In genomic region chr17:82674656-82675475, GRCh38 we compare ENCODE assay signal across 21 cellular contexts. TPM values are rescaled to one million over a fixed set of nuclear protein-coding genes. Genes with fewer than 3 reads are reported as not detected.
DNase-seq lines count a peak whose midpoint lies in the region; ATAC-seq and TF ChIP-seq lines count a peak whose summit lies in the region.
"Had no signal": no experiment of that assay in that cellular context is flagged by ENCODE, and none has a peak within 500 bp of the region (broad histone marks: within the 10 kb centered on the region; RNA-seq: fewer than 3 reads in every experiment).

No MANE protein-coding gene starts in this region.

- DNase-seq in RWPE2 (ENCODE audit: low spot score) (peak; percentile 30), colonic mucosa (peak; percentile 52), left colon (peak in 1 of 2 donors; percentile 50), sciatic nerve (ENCODE audit: low spot score) (no peak), HEK293T (ENCODE audit: extremely low spot score) (no peak), SK-N-SH (no peak)
- DNase-seq: activated CD4-positive, alpha-beta memory T cell treated with anti-CD3 and anti-CD28 coated beads, Interleukin-2, amount 10 ng/mL, durations not matched to agents 7 days and 5 days; activated naive CD8-positive, alpha-beta T cell treated with anti-CD3 and anti-CD28 coated beads, Interleukin-2, amount 50 U/mL, for 24 hours; activated T-cell treated with anti-CD3 and anti-CD28 coated beads, Interleukin-2, amount 50 U/mL, for 72 hours; DMS153; foreskin fibroblast; H7; MG63; NCI-H1930; NCI-H526 treated with DMSO at 0.1 percent for 48 hours; small intestine; T-cell; tibial artery; WERI-Rb-1 had no signal

- TF ChIP-seq CTCF in RWPE2 (IDR thresholded peaks at IDR 0.05; ENCODE audit: poor library complexity, severe bottlenecking) (no peak), colonic mucosa (IDR thresholded peaks at IDR 0.05) (no peak), SK-N-SH (IDR thresholded peaks at IDR 0.05) (no peak)

- intact Hi-C loops in colonic mucosa (cut with DNase I) (no loop called here), left colon (cut with DNase I, micrococcal nuclease) (no loop called here), sciatic nerve (cut with DNase I) (no loop called here)

- 84% methylated on average over 20 of the region's 20 CpGs for WGBS in SK-N-SH (ENCODE audit: low lambda C conversion rate)

- CTCF ChIA-PET in HEK293T (lab: Yijun Ruan, JAX): no interaction called here
- CTCF ChIA-PET in SK-N-SH (lab: Yijun Ruan, JAX): interaction anchor here (0.8 to 0.9 kb wide), 2 partner anchors 100 kb away, joined by 3 read pairs; no protein-coding TSS in a partner anchor

- no peak overlapping the region for H3K27ac ChIP-seq in RWPE2 (ENCODE audit: poor library complexity, severe bottlenecking)
- H3K27ac ChIP-seq in colonic mucosa: no peak overlapping the region
- H3K27ac ChIP-seq in SK-N-SH (ENCODE audit: low read depth in 2 of 2, low read length in 1 of 2): no peak overlapping the region
- H3K27ac ChIP-seq: BLaER1 treated with 17β-estradiol and CSF1 and Interleukin-3, amounts not matched to agents 10 nM and 100 nM; tibial artery; WERI-Rb-1 had no signal

- POLR2A ChIA-PET in HEK293T (lab: Yijun Ruan, JAX) (no interaction called here), SK-N-SH (lab: Yijun Ruan, JAX) (no interaction called here)

- H3F3A ChIP-seq in SK-N-SH (replicated peaks; ENCODE audit: insufficient read depth): peaks cover 4% of the 10 kb centered on the region

- TF ChIP-seq EP300 in SK-N-SH (IDR thresholded peaks at IDR 0.05; ENCODE audit: borderline replicate concordance in 1 of 2, low read depth in 1 of 2, low read length in 1 of 2): no peak

- no peak for ATAC-seq in RWPE2 (ENCODE audit: low read depth)
- peak; percentile 50 for ATAC-seq in left colon
- ATAC-seq in sciatic nerve: peak; percentile 55
- ATAC-seq in HG03039 (IDR thresholded peaks at IDR 0.05; ENCODE audit: unreplicated experiment): no peak
- ATAC-seq: activated naive CD8-positive, alpha-beta T cell treated with anti-CD3 and anti-CD28 coated beads, Interleukin-2, amount 50 U/mL, for 24 hours; activated T-cell treated with anti-CD3 and anti-CD28 coated beads, Interleukin-2, amount 50 U/mL, for 72 hours; T-cell had no signal

- H3K4me2 ChIP-seq in SK-N-SH: no peak overlapping the region

- no peaks in the 10 kb centered on the region for H3K79me2 ChIP-seq in SK-N-SH (ENCODE audit: insufficient read depth)

- peak overlapping the region in 1 of 2 donors; percentile 40 for H3K9ac ChIP-seq in colonic mucosa (ENCODE audit: low read depth in 2 of 2, low read length in 2 of 2)
- no peak overlapping the region for H3K9ac ChIP-seq in SK-N-SH
- H3K9ac ChIP-seq: BLaER1 treated with 17β-estradiol and CSF1 and Interleukin-3, amounts not matched to agents 10 nM and 100 nM had no signal

- H3K4me3 ChIP-seq in RWPE2 (ENCODE audit: severe bottlenecking): no peak overlapping the region
- H3K4me3 ChIP-seq in colonic mucosa: no peak overlapping the region
- H3K4me3 ChIP-seq in SK-N-SH (ENCODE audit: low read depth in 2 of 2, low read length in 1 of 2): no peak overlapping the region
- H3K4me3 ChIP-seq: BLaER1 treated with 17β-estradiol and CSF1 and Interleukin-3, amounts not matched to agents 10 nM and 100 nM; MG63; tibial artery had no signal

- H2AFZ ChIP-seq in SK-N-SH (ENCODE audit: low read depth): no peak overlapping the region

- TF ChIP-seq RAD21 in SK-N-SH (IDR thresholded peaks at IDR 0.05; ENCODE audit: low read length): no peak

- H3K4me1 ChIP-seq in RWPE2 (ENCODE audit: insufficient read depth, poor library complexity, severe bottlenecking) (no peaks in the 10 kb centered on the region), colonic mucosa (no peaks in the 10 kb centered on the region), SK-N-SH (ENCODE audit: control insufficient read depth in 1 of 2, insufficient read depth in 2 of 2, low read depth in 1 of 2, low read length in 1 of 2) (no peaks in the 10 kb centered on the region)

- H3K27me3 ChIP-seq in RWPE2 (ENCODE audit: insufficient read depth, poor library complexity, severe bottlenecking) (no peaks in the 10 kb centered on the region), colonic mucosa (no peaks in the 10 kb centered on the region), SK-N-SH (ENCODE audit: insufficient read depth) (no peaks in the 10 kb centered on the region)
- H3K27me3 ChIP-seq: BLaER1 treated with 17β-estradiol and CSF1 and Interleukin-3, amounts not matched to agents 10 nM and 100 nM; MG63; tibial artery had no signal

- H3K9me2 ChIP-seq in SK-N-SH: no peaks in the 10 kb centered on the region

- no peaks in the 10 kb centered on the region for H3K9me3 ChIP-seq in RWPE2 (ENCODE audit: severe bottlenecking)
- no peaks in the 10 kb centered on the region for H3K9me3 ChIP-seq in colonic mucosa
- H3K9me3 ChIP-seq in SK-N-SH: no peaks in the 10 kb centered on the region
- H3K9me3 ChIP-seq: BLaER1 treated with 17β-estradiol and CSF1 and Interleukin-3, amounts not matched to agents 10 nM and 100 nM; MG63; tibial artery had no signal

- H3K36me3 ChIP-seq in RWPE2 (ENCODE audit: low read depth) (no peaks in the 10 kb centered on the region), colonic mucosa (no peaks in the 10 kb centered on the region), SK-N-SH (replicated peaks in 1 of 2; ENCODE audit: control insufficient read depth in 1 of 2, insufficient read depth in 2 of 2, low read length in 1 of 2) (no peaks in the 10 kb centered on the region)
- H3K36me3 ChIP-seq: BLaER1 treated with 17β-estradiol and CSF1 and Interleukin-3, amounts not matched to agents 10 nM and 100 nM; MG63; tibial artery; WERI-Rb-1 had no signal

- H4K20me1 ChIP-seq in SK-N-SH (ENCODE audit: insufficient read depth): no peaks in the 10 kb centered on the region

TF ChIP-seq in HEK293T, 16 proteins besides CTCF, POLR2A, EP300 and RAD21:
- TF ChIP-seq LEF1 (IDR thresholded peaks at IDR 0.05; ENCODE audit: borderline replicate concordance) (no peak), CTBP1 (IDR thresholded peaks at IDR 0.05; ENCODE audit: borderline replicate concordance) (no peak), HDGF (IDR thresholded peaks at IDR 0.05; ENCODE audit: borderline replicate concordance) (no peak), ZNF384 (IDR thresholded peaks at IDR 0.05) (no peak), L3MBTL2 (conservative IDR thresholded peaks at IDR 0.05) (no peak), TARDBP (IDR thresholded peaks at IDR 0.05) (no peak), SP1 (IDR thresholded peaks at IDR 0.05) (no peak), FOXK2 (IDR thresholded peaks at IDR 0.05) (no peak), BHLHE40 (IDR thresholded peaks at IDR 0.05; ENCODE audit: borderline replicate concordance) (no peak), ELF4 (IDR thresholded peaks at IDR 0.05) (no peak), ARNT (IDR thresholded peaks at IDR 0.05) (no peak)

TF ChIP-seq in SK-N-SH, 30 proteins besides CTCF, POLR2A, EP300 and RAD21:
- TF ChIP-seq ELF1 (IDR thresholded peaks at IDR 0.05) (no peak), RFX5 (IDR thresholded peaks at IDR 0.05; ENCODE audit: low read length) (no peak)

RNA-seq across cellular contexts. Expression of gene RAB40B, which starts 23.6 kb away (rescaled TPM):
- total RNA-seq in colonic mucosa (10 to 100 TPM; 34.7 to 35.8 TPM), left colon (10 to 100 TPM; 29.4 to 29.5 TPM), sciatic nerve (30.3 TPM)
- polyA plus RNA-seq in SK-N-SH (2012; rRNA removed): 13.4 and 20.7 TPM in 2 replicates
- 10.5 and 15.2 TPM in 2 replicates for polyA plus RNA-seq in SK-N-SH (2012; cell fraction: cytosol; rRNA removed)
- 22.5 and 23.0 TPM in 2 replicates for polyA plus RNA-seq in SK-N-SH (2012; cell fraction: nucleus; rRNA removed)

RNA-seq across cellular contexts. Expression of gene WDR45B, which starts 26.6 kb away (rescaled TPM):
- total RNA-seq in colonic mucosa (100 to 1,000 TPM in 1 of 2 donors, 10 to 100 TPM in 1; 58.8 to 119 TPM), left colon (10 to 100 TPM; 67.1 to 77.9 TPM), sciatic nerve (67.1 TPM)
- 171 and 191 TPM in 2 replicates for polyA plus RNA-seq in SK-N-SH (2012; rRNA removed)
- 142 and 159 TPM in 2 replicates for polyA plus RNA-seq in SK-N-SH (2012; cell fraction: cytosol; rRNA removed)
- 164 and 253 TPM in 2 replicates for polyA plus RNA-seq in SK-N-SH (2012; cell fraction: nucleus; rRNA removed)

RNA-seq across cellular contexts. Expression of gene FN3KRP, which starts 41.6 kb away (rescaled TPM):
- 10 to 100 TPM; 34.4 to 52.5 TPM for total RNA-seq in colonic mucosa
- 10 to 100 TPM; 32.0 to 32.4 TPM for total RNA-seq in left colon
- 32.3 TPM for total RNA-seq in sciatic nerve
- 54.3 and 68.2 TPM in 2 replicates for polyA plus RNA-seq in SK-N-SH (2012; rRNA removed)
- polyA plus RNA-seq in SK-N-SH (2012; cell fraction: cytosol; rRNA removed): 54.0 and 58.2 TPM in 2 replicates
- 55.7 and 57.5 TPM in 2 replicates for polyA plus RNA-seq in SK-N-SH (2012; cell fraction: nucleus; rRNA removed)

Comparison
In these comparisons a context has a peak if more than half of its experiments do, and no peak if none do; other contexts are left out.
1. ATAC-seq: peak in left colon (single experiment) and sciatic nerve (single experiment); none in RWPE2 (single experiment) and HG03039 (single experiment).
2. DNase-seq: peak in RWPE2 (single experiment) and colonic mucosa (single experiment); none in sciatic nerve (single experiment), HEK293T (single experiment) and SK-N-SH (single experiment).